Comparison of ENCODE assay signal across 20 cellular contexts in genomic region chr14:92675421-92675820, GRCh38.
DNase-seq lines count a peak whose midpoint lies in the region; ATAC-seq, FAIRE-seq and TF ChIP-seq lines count a peak whose summit lies in the region.
"Had no signal": no experiment of that assay in that cellular context is flagged by ENCODE, and none has a peak within 500 bp of the region (broad histone marks: within the 10 kb centered on the region; RNA-seq: fewer than 3 reads in every experiment).

No MANE protein-coding gene starts in this region.

- no peaks in the 10 kb centered on the region for H4K20me1 ChIP-seq in GM12878 (ENCODE audit: control insufficient read depth, insufficient read depth)

- in situ Hi-C loops in GM12878 (cut with MboI): loop anchor here (25.0 kb wide), 1 partner anchor 538 kb away; no protein-coding TSS in a partner anchor

- peaks cover 36% of the 10 kb centered on the region for H3K4me1 ChIP-seq in GM12878 (ENCODE audit: control insufficient read depth, insufficient read depth, low read length)
- H3K4me1 ChIP-seq: A549, right atrium auricular region, transverse colon had no signal

- CTCF ChIA-PET in activated CD8-positive, alpha-beta T cell treated with anti-CD3 and anti-CD28 coated beads for 36 hours (lab: Charles Lee): interaction anchor here (1.7 kb wide), 1 partner anchor 11 kb away, joined by 5 read pairs; no protein-coding TSS in a partner anchor
- CTCF ChIA-PET in activated CD8-positive, alpha-beta T cell treated with anti-CD3 and anti-CD28 coated beads, Interleukin-2, amount 10 ng/mL, durations not matched to agents 7 days and 5 days (lab: Charles Lee): interaction anchor here (0.9 to 2.3 kb wide), 4 partner anchors 22 to 127 kb away, joined by 3 to 6 read pairs (median 3); no protein-coding TSS in a partner anchor
- CTCF ChIA-PET in GM12878 (lab: Yijun Ruan, JAX): interaction anchor here (0.7 to 3.4 kb wide), 11 partner anchors 12 to 214 kb away, joined by 3 to 29 read pairs (median 4); no protein-coding TSS in a partner anchor

- SMC1A ChIA-PET in GM12878 (lab: Charles Lee; ENCODE audit: uncharacterized antibody, unreplicated experiment): interaction anchor here (0.9 to 4.3 kb wide), 8 partner anchors 10 to 107 kb away, joined by 3 to 58 read pairs (median 6); no protein-coding TSS in a partner anchor

- peak overlapping the region; percentile 74 for H3K27ac ChIP-seq in GM12878 (ENCODE audit: control insufficient read depth, insufficient read depth)
- H3K27ac ChIP-seq: A549, right atrium auricular region, transverse colon had no signal

- peaks cover 0 to 9% of the 10 kb centered on the region in 2 experiments; a peak in 2 of 4 replicates for H3K36me3 ChIP-seq in GM12878 (ENCODE audit: control insufficient read depth in 2 of 2, insufficient read depth in 2 of 2, low read length in 1 of 2)
- H3K36me3 ChIP-seq: transverse colon had no signal

- no peak overlapping the region for H2AFZ ChIP-seq in GM12878 (ENCODE audit: control insufficient read depth, low read depth, low read length)

- RAD21 ChIA-PET in GM12878 (lab: Charles Lee; ENCODE audit: unreplicated experiment): interaction anchor here (0.6 to 5.3 kb wide), 10 partner anchors 19 to 729 kb away, joined by 3 to 67 read pairs (median 4); no protein-coding TSS in a partner anchor

- 0 out of 2 replicates have a peak overlapping the region, but pooled peaks have one; percentile 2 for H3K9ac ChIP-seq in GM12878 (ENCODE audit: control insufficient read depth, insufficient read depth, low read length)

- peak overlapping the region; percentile 90 for H3K4me2 ChIP-seq in GM12878 (ENCODE audit: control insufficient read depth, insufficient read depth)
- H3K4me2 ChIP-seq: A549 had no signal

- TF ChIP-seq RAD21 in GM12878 (IDR thresholded peaks at IDR 0.05; ENCODE audit: insufficient read depth, low read depth, low read length): no peak

- peak overlapping the region; percentile 24 for H3K4me3 Mint-ChIP-seq in activated CD8-positive, alpha-beta T cell treated with anti-CD3 and anti-CD28 coated beads for 36 hours
- no peak overlapping the region for H3K4me3 Mint-ChIP-seq in activated CD8-positive, alpha-beta T cell treated with anti-CD3 and anti-CD28 coated beads, Interleukin-2, amount 10 ng/mL, durations not matched to agents 7 days and 5 days
- peak overlapping the region; percentile 32 for H3K4me3 Mint-ChIP-seq in stimulated activated effector memory CD8-positive, alpha-beta T cell treated with anti-CD3 and anti-CD28 coated beads, Interleukin-12 subunit alpha, Interleukin-12 subunit beta, amount 100 ng/mL, for 72 hours
- H3K4me3 Mint-ChIP-seq: T-helper 2 cell treated with Interferon-gamma antibody and Interleukin-4, amounts not matched to agents 5 μg/mL and 100 μg/mL, for 36 hours had no signal

- no peak for TF ChIP-seq EP300 in GM12878 (IDR thresholded peaks at IDR 0.05; ENCODE audit: borderline replicate concordance in 1 of 2, control insufficient read depth in 1 of 2, low read depth in 2 of 2, low read length in 2 of 2)

- peaks cover 2% of the 10 kb centered on the region for H3K9me3 Mint-ChIP-seq in activated CD8-positive, alpha-beta T cell treated with anti-CD3 and anti-CD28 coated beads for 36 hours
- no peaks in the 10 kb centered on the region for H3K9me3 Mint-ChIP-seq in activated CD8-positive, alpha-beta T cell treated with anti-CD3 and anti-CD28 coated beads, Interleukin-2, amount 10 ng/mL, durations not matched to agents 7 days and 5 days (ENCODE audit: insufficient read depth)
- H3K9me3 Mint-ChIP-seq in stimulated activated effector memory CD8-positive, alpha-beta T cell treated with anti-CD3 and anti-CD28 coated beads, Interleukin-12 subunit alpha, Interleukin-12 subunit beta, amount 100 ng/mL, for 72 hours: no peaks in the 10 kb centered on the region
- H3K9me3 Mint-ChIP-seq: T-helper 2 cell treated with Interferon-gamma antibody and Interleukin-4, amounts not matched to agents 5 μg/mL and 100 μg/mL, for 36 hours had no signal

- intact Hi-C loops in activated CD8-positive, alpha-beta T cell treated with anti-CD3 and anti-CD28 coated beads for 36 hours (cut with micrococcal nuclease): loop anchor here (5.0 kb wide), 2 partner anchors 73 to 118 kb away; no protein-coding TSS in a partner anchor
- intact Hi-C loops in GM12878 (cut with micrococcal nuclease; ENCODE audit: unreplicated experiment): no loop called here

- no peak for FAIRE-seq in GM12878 (lab: Jason Lieb, UNC)
- FAIRE-seq: A549 had no signal

- no peaks in the 10 kb centered on the region for H3K79me2 ChIP-seq in GM12878 (ENCODE audit: control insufficient read depth, insufficient read depth, low read length)

- TF ChIP-seq POLR2A in GM19193 (IDR thresholded peaks at IDR 0.05; ENCODE audit: extremely low read depth, insufficient read depth, insufficient read length) (peak; percentile 17), GM12878 (IDR thresholded peaks at IDR 0.05; ENCODE audit: low read depth, low read length) (no peak)

- no peak for DNase-seq in activated CD8-positive, alpha-beta T cell treated with anti-CD3 and anti-CD28 coated beads for 36 hours
- no peak for DNase-seq in activated CD8-positive, alpha-beta T cell treated with anti-CD3 and anti-CD28 coated beads, Interleukin-2, amount 10 ng/mL, durations not matched to agents 7 days and 5 days
- no peak for DNase-seq in GM12878 (ENCODE audit: low read depth, low spot score)
- no peak for DNase-seq in stimulated activated effector memory CD8-positive, alpha-beta T cell treated with anti-CD3 and anti-CD28 coated beads, Interleukin-12 subunit alpha, Interleukin-12 subunit beta, amount 100 ng/mL, for 72 hours (ENCODE audit: low spot score in 2 of 2)
- no peak for DNase-seq in NCI-H82 (lab: John Stamatoyannopoulos, UW)
- DNase-seq: Calu3; cortex of kidney; erythroblast; GF-D8; mesenchymal stem cell; NCI-H1105; SHP77; stimulated activated CD4-positive, alpha-beta T cell treated with anti-CD3 and anti-CD28 coated beads, Interleukin-1b, Interleukin-23, amount 100 ng/mL, for 48 hours had no signal

- H3K9me3 ChIP-seq in GM12878 (replicated peaks; ENCODE audit: control insufficient read depth, insufficient read depth, low read length): no peaks in the 10 kb centered on the region; the same call in 2 of the 3 replicates
- H3K9me3 ChIP-seq: A549, right atrium auricular region, transverse colon had no signal

- H3K27ac Mint-ChIP-seq in activated CD8-positive, alpha-beta T cell treated with anti-CD3 and anti-CD28 coated beads for 36 hours: peak overlapping the region; percentile 86
- H3K27ac Mint-ChIP-seq in activated CD8-positive, alpha-beta T cell treated with anti-CD3 and anti-CD28 coated beads, Interleukin-2, amount 10 ng/mL, durations not matched to agents 7 days and 5 days: no peak overlapping the region
- H3K27ac Mint-ChIP-seq in stimulated activated effector memory CD8-positive, alpha-beta T cell treated with anti-CD3 and anti-CD28 coated beads, Interleukin-12 subunit alpha, Interleukin-12 subunit beta, amount 100 ng/mL, for 72 hours: peak overlapping the region; percentile 73

- ATAC-seq in activated CD8-positive, alpha-beta T cell treated with anti-CD3 and anti-CD28 coated beads for 36 hours: no peak
- no peak for ATAC-seq in activated CD8-positive, alpha-beta T cell treated with anti-CD3 and anti-CD28 coated beads, Interleukin-2, amount 10 ng/mL, durations not matched to agents 7 days and 5 days
- ATAC-seq in GM12878: no peak
- no peak for ATAC-seq in stimulated activated effector memory CD8-positive, alpha-beta T cell treated with anti-CD3 and anti-CD28 coated beads, Interleukin-12 subunit alpha, Interleukin-12 subunit beta, amount 100 ng/mL, for 72 hours
- ATAC-seq in GM21825 (IDR thresholded peaks at IDR 0.05; ENCODE audit: unreplicated experiment): no peak
- ATAC-seq in GM19455 (IDR thresholded peaks at IDR 0.05; ENCODE audit: unreplicated experiment): no peak
- ATAC-seq: A549 had no signal

- peaks cover 78% of the 10 kb centered on the region for H3K4me1 Mint-ChIP-seq in activated CD8-positive, alpha-beta T cell treated with anti-CD3 and anti-CD28 coated beads for 36 hours (ENCODE audit: low read depth)
- H3K4me1 Mint-ChIP-seq in activated CD8-positive, alpha-beta T cell treated with anti-CD3 and anti-CD28 coated beads, Interleukin-2, amount 10 ng/mL, durations not matched to agents 7 days and 5 days (ENCODE audit: low read depth): peaks cover 60% of the 10 kb centered on the region
- H3K4me1 Mint-ChIP-seq in stimulated activated effector memory CD8-positive, alpha-beta T cell treated with anti-CD3 and anti-CD28 coated beads, Interleukin-12 subunit alpha, Interleukin-12 subunit beta, amount 100 ng/mL, for 72 hours: peaks cover 60% of the 10 kb centered on the region

- TF ChIP-seq CTCF in activated CD8-positive, alpha-beta T cell treated with anti-CD3 and anti-CD28 coated beads for 36 hours (IDR thresholded peaks at IDR 0.05): no peak
- no peak for TF ChIP-seq CTCF in GM12878 (IDR thresholded peaks at IDR 0.05 in 2 of 3, conservative IDR thresholded peaks at IDR 0.05 in 1 of 3; ENCODE audit: control insufficient read depth in 2 of 3, extremely low read depth in 1 of 3, insufficient read depth in 1 of 3, low read depth in 3 of 3, low read length in 3 of 3)

- 35% methylated on average over 6 of the region's 6 CpGs for WGBS in GM12878 (ENCODE audit: insufficient coverage, insufficient replicate concordance, low lambda C conversion rate, missing lambda C conversion rate)

- POLR2A ChIA-PET in activated CD8-positive, alpha-beta T cell treated with anti-CD3 and anti-CD28 coated beads for 36 hours (lab: Charles Lee): interaction anchor here (0.9 kb wide), 1 partner anchor 9 kb away, joined by 3 read pairs; no protein-coding TSS in a partner anchor
- POLR2A ChIA-PET in activated CD8-positive, alpha-beta T cell treated with anti-CD3 and anti-CD28 coated beads, Interleukin-2, amount 10 ng/mL, durations not matched to agents 7 days and 5 days (lab: Charles Lee): interaction anchor here (0.6 to 1.0 kb wide), 3 partner anchors 120 to 453 kb away, joined by 3 to 7 read pairs (median 4); no protein-coding TSS in a partner anchor
- POLR2A ChIA-PET in GM12878 (lab: Charles Lee): interaction anchor here (0.6 to 1.6 kb wide), 7 partner anchors 9 to 101 kb away, joined by 3 to 7 read pairs (median 4); no protein-coding TSS in a partner anchor

- peaks cover 83% of the 10 kb centered on the region for H3K36me3 Mint-ChIP-seq in activated CD8-positive, alpha-beta T cell treated with anti-CD3 and anti-CD28 coated beads for 36 hours (ENCODE audit: low read depth)
- peaks cover 81% of the 10 kb centered on the region for H3K36me3 Mint-ChIP-seq in activated CD8-positive, alpha-beta T cell treated with anti-CD3 and anti-CD28 coated beads, Interleukin-2, amount 10 ng/mL, durations not matched to agents 7 days and 5 days (ENCODE audit: low read depth)
- peaks cover 97% of the 10 kb centered on the region for H3K36me3 Mint-ChIP-seq in stimulated activated effector memory CD8-positive, alpha-beta T cell treated with anti-CD3 and anti-CD28 coated beads, Interleukin-12 subunit alpha, Interleukin-12 subunit beta, amount 100 ng/mL, for 72 hours

- H3K4me3 ChIP-seq in GM12878: peak overlapping the region; percentile 26; the same call in 1 of the 2 replicates
- H3K4me3 ChIP-seq: A549, right atrium auricular region, transverse colon had no signal

- no TSS peak for BruUV-seq in GM12878 (replicated peaks; lab: Mats Ljungman, UMichigan)

- H3K27me3 Mint-ChIP-seq in activated CD8-positive, alpha-beta T cell treated with anti-CD3 and anti-CD28 coated beads for 36 hours: no peaks in the 10 kb centered on the region
- H3K27me3 Mint-ChIP-seq in activated CD8-positive, alpha-beta T cell treated with anti-CD3 and anti-CD28 coated beads, Interleukin-2, amount 10 ng/mL, durations not matched to agents 7 days and 5 days (ENCODE audit: low read depth): no peaks in the 10 kb centered on the region

- no peaks in the 10 kb centered on the region for H3K27me3 ChIP-seq in GM12878 (replicated peaks in 1 of 2; ENCODE audit: control insufficient read depth in 2 of 2, insufficient read depth in 2 of 2, low read length in 1 of 2)
- H3K27me3 ChIP-seq: right atrium auricular region, transverse colon had no signal
